In genomic region chr21:41767606-41768370, GRCh38 we compare ENCODE assay signal across 8 cellular contexts. TPM values are rescaled to one million over a fixed set of nuclear protein-coding genes. Genes with fewer than 3 reads are reported as not detected.
DNase-seq lines count a peak whose midpoint lies in the region; ATAC-seq, FAIRE-seq and TF ChIP-seq lines count a peak whose summit lies in the region.

No MANE protein-coding gene starts in this region.

- H3K9ac ChIP-seq in Loucy (ENCODE audit: low read depth, low read length, poor library complexity, severe bottlenecking), result peak overlapping the region; percentile 42

- no peaks in the 10 kb centered on the region for H3K36me3 ChIP-seq in Loucy (ENCODE audit: insufficient read depth, low read length)
- peaks cover 2% of the 10 kb centered on the region for H3K36me3 ChIP-seq in bronchial epithelial cell (ENCODE audit: control insufficient read depth, insufficient read depth, low read length)
- H3K36me3 ChIP-seq in adrenal gland (replicated peaks in 1 of 2), result no peaks in the 10 kb centered on the region

- TF ChIP-seq POLR2A in adrenal gland (IDR thresholded peaks at IDR 0.05), result no peak

- TF ChIP-seq CTCF in Loucy (conservative IDR thresholded peaks at IDR 0.05; ENCODE audit: low read length) (no peak), bronchial epithelial cell (IDR thresholded peaks at IDR 0.05; ENCODE audit: insufficient read depth, low read length, severe bottlenecking) (no peak), nephron (IDR thresholded peaks at IDR 0.05; ENCODE audit: unreplicated experiment in 3 of 3) (no peak), adrenal gland (IDR thresholded peaks at IDR 0.05) (no peak)

- peak overlapping the region; percentile 66 for H3K4me2 ChIP-seq in Loucy (ENCODE audit: low read depth, low read length, poor library complexity, severe bottlenecking)

- H3K79me2 ChIP-seq in Loucy (ENCODE audit: insufficient read depth, low read length), result no peaks in the 10 kb centered on the region

- H3K27me3 ChIP-seq in Loucy (ENCODE audit: insufficient read depth, low read length, poor library complexity, severe bottlenecking), result no peaks in the 10 kb centered on the region
- H3K27me3 ChIP-seq in bronchial epithelial cell (ENCODE audit: control insufficient read depth, insufficient read depth, low read length), result no peaks in the 10 kb centered on the region
- peaks cover 68% of the 10 kb centered on the region for H3K27me3 ChIP-seq in adrenal gland

- peak overlapping the region; percentile 83 to 84 (median 83) for H3K4me3 Mint-ChIP-seq in nephron

- WGBS in adrenal gland, 4 donors, result 8 to 11% (median 10%) methylated on average over 20 to 25 of the region's 25 CpGs

- H3K9me3 ChIP-seq in Loucy (ENCODE audit: insufficient read depth, low read depth, low read length) (no peaks in the 10 kb centered on the region), adrenal gland (replicated peaks in 1 of 3) (no peaks in the 10 kb centered on the region)

- no peaks in the 10 kb centered on the region for H4K20me1 ChIP-seq in Loucy (ENCODE audit: insufficient read depth, low read length, poor library complexity, severe bottlenecking)

- DNase-seq in DMS53 (lab: John Stamatoyannopoulos, UW) (peak; percentile 74), bronchial epithelial cell (ENCODE audit: low read depth) (peak; percentile 45), adrenal gland (no peak), SIG-M5 treated with dmso at 0.1 percent for 504 hours (lab: John Stamatoyannopoulos, UW; ENCODE audit: unreplicated experiment) (no peak)
- DNase-seq in activated CD4-positive, CD25-positive, alpha-beta regulatory T cell treated with anti-CD3 and anti-CD28 coated beads, Interleukin-2, amount 50 U/mL, for 72 hours, result no peak

- H3K27ac Mint-ChIP-seq in nephron, result peak overlapping the region; percentile 18 to 92 (median 84)

- H3K4me3 ChIP-seq in Loucy (ENCODE audit: low read length, poor library complexity, severe bottlenecking), result peak overlapping the region; percentile 65
- H3K4me3 ChIP-seq in bronchial epithelial cell (ENCODE audit: low read depth, low read length), result peak overlapping the region; percentile 93
- no peak overlapping the region for H3K4me3 ChIP-seq in adrenal gland

- H3F3A ChIP-seq in Loucy (ENCODE audit: low read depth), result no peaks in the 10 kb centered on the region

- no peaks in the 10 kb centered on the region for H3K36me3 Mint-ChIP-seq in nephron (ENCODE audit: low read depth)

- peak; percentile 40 for FAIRE-seq in bronchial epithelial cell (lab: Jason Lieb, UNC)

- H2AFZ ChIP-seq in Loucy (ENCODE audit: low read length), result peak overlapping the region; percentile 72

- H3K9me2 ChIP-seq in Loucy (replicated peaks; ENCODE audit: low read depth, low read length), result no peaks in the 10 kb centered on the region

- no peak overlapping the region for H3K27ac ChIP-seq in adrenal gland

- H3K4me1 ChIP-seq in Loucy (ENCODE audit: insufficient read depth, low read length, poor library complexity, severe bottlenecking) (peaks cover 14% of the 10 kb centered on the region), adrenal gland (replicated peaks in 1 of 2) (peaks cover 0 to 21% of the 10 kb centered on the region in 2 donors)

- intact Hi-C loops in adrenal gland (cut with DNase I), result no loop called here

- no peaks in the 10 kb centered on the region for H3K9me3 Mint-ChIP-seq in nephron

- peaks cover 51% of the 10 kb centered on the region for H3K4me1 Mint-ChIP-seq in nephron

- ATAC-seq in HG02870 (IDR thresholded peaks at IDR 0.05; ENCODE audit: unreplicated experiment), result no peak

- H3K27me3 Mint-ChIP-seq in nephron (ENCODE audit: low read depth), result peaks cover 94% of the 10 kb centered on the region

RNA-seq across cellular contexts. Expression of gene RIPK4, which starts 0.9 kb away (rescaled TPM):
- total RNA-seq in bronchial epithelial cell (34.0 and 35.5 TPM in 2 replicates), adrenal gland (under 1 TPM in 4 of 8 donors, not detected in 4; 0.07 to 0.18 (median 0.15) TPM)
- polyA plus RNA-seq in adrenal gland, result under 1 TPM; 0.04 to 0.16 (median 0.07) TPM

Comparison
In these comparisons a context has a peak if more than half of its experiments do, and no peak if none do; other contexts are left out.
1. DNase-seq: peak in DMS53 (single experiment) and bronchial epithelial cell (single experiment); none in adrenal gland (0 of 7), activated CD4-positive, CD25-positive, alpha-beta regulatory T cell treated with anti-CD3 and anti-CD28 coated beads, Interleukin-2, amount 50 U/mL, for 72 hours (single experiment) and SIG-M5 treated with dmso at 0.1 percent for 504 hours (single experiment).
2. H3K4me3 ChIP-seq: peak in Loucy (single experiment) and bronchial epithelial cell (single experiment); none in adrenal gland (0 of 4).
3. RNA of gene RIPK4, which starts 0.9 kb away (total RNA-seq): 34.0 to 35.5 TPM in bronchial epithelial cell; 0.07 to 0.18 TPM in adrenal gland; every median in the first group is over 10 times any median in the second.